Comparison of ENCODE assay signal across 9 cellular contexts in genomic region chr10:117860823-117861222, GRCh38.
A peak's percentile ranks its signal among the peaks of the same experiment; 100 is the strongest.
DNase-seq lines count a peak whose midpoint lies in the region; ATAC-seq and TF ChIP-seq lines count a peak whose summit lies in the region.
"Had no signal": no experiment of that assay in that cellular context is flagged by ENCODE, and none has a peak within 500 bp of the region (broad histone marks: within the 10 kb centered on the region; RNA-seq: fewer than 3 reads in every experiment).

No MANE protein-coding gene starts in this region.

- no peaks in the 10 kb centered on the region for H3K79me2 ChIP-seq in neural progenitor cell (ENCODE audit: low read depth)

- no peak overlapping the region for H2AFZ ChIP-seq in neural progenitor cell (replicated peaks)

- H3F3A ChIP-seq in neural progenitor cell (ENCODE audit: low read depth) = no peaks in the 10 kb centered on the region

- H3K27ac ChIP-seq in neural progenitor cell (no peak overlapping the region), tibial artery (no peak overlapping the region)

- H4K20me1 ChIP-seq in neural progenitor cell (ENCODE audit: low read depth) = no peaks in the 10 kb centered on the region

- ATAC-seq in natural killer cell treated with Interleukin-12 subunit alpha and Interleukin-12 subunit beta and Interleukin-15 and Interleukin-18, amount 100 ng/mL, for 72 hours = no peak

- intact Hi-C loops in tibial artery (cut with DNase I; ENCODE audit: low total_unique reads) = no loop called here

- H3K27me3 Mint-ChIP-seq in neural progenitor cell (ENCODE audit: insufficient read depth, low read depth) = peaks cover 4% of the 10 kb centered on the region
- H3K27me3 Mint-ChIP-seq in natural killer cell treated with Interleukin-12 subunit alpha and Interleukin-12 subunit beta and Interleukin-15 and Interleukin-18, amount 100 ng/mL, for 72 hours = peaks cover 12 to 30% of the 10 kb centered on the region in 2 donors

- no peak overlapping the region for H3K27ac Mint-ChIP-seq in neural progenitor cell
- no peak overlapping the region for H3K27ac Mint-ChIP-seq in natural killer cell treated with Interleukin-12 subunit alpha and Interleukin-12 subunit beta and Interleukin-15 and Interleukin-18, amount 100 ng/mL, for 72 hours
- H3K27ac Mint-ChIP-seq: B cell had no signal

- no peaks in the 10 kb centered on the region for H3K27me3 ChIP-seq in neural progenitor cell
- peaks cover 0 to 10% of the 10 kb centered on the region in 2 donors for H3K27me3 ChIP-seq in tibial artery

- TF ChIP-seq CTCF in neural progenitor cell (IDR thresholded peaks at IDR 0.05) (peak; percentile 57), tibial artery (IDR thresholded peaks at IDR 0.05) (no peak)

- no peak overlapping the region for H3K4me3 ChIP-seq in Jurkat, Clone E6-1 (ENCODE audit: low read length)
- H3K4me3 ChIP-seq in neural progenitor cell (no peak overlapping the region), tibial artery (no peak overlapping the region)

- H3K4me1 ChIP-seq in neural progenitor cell (no peaks in the 10 kb centered on the region), tibial artery (no peaks in the 10 kb centered on the region)

- no peak overlapping the region for H3K4me2 ChIP-seq in neural progenitor cell

- no peak overlapping the region for H3K4me3 Mint-ChIP-seq in neural progenitor cell
- no peak overlapping the region for H3K4me3 Mint-ChIP-seq in natural killer cell treated with Interleukin-12 subunit alpha and Interleukin-12 subunit beta and Interleukin-15 and Interleukin-18, amount 100 ng/mL, for 72 hours
- H3K4me3 Mint-ChIP-seq: B cell had no signal

- H3K36me3 ChIP-seq in neural progenitor cell = no peaks in the 10 kb centered on the region
- H3K36me3 ChIP-seq in tibial artery = no peaks in the 10 kb centered on the region

- H3K4me1 Mint-ChIP-seq in neural progenitor cell = no peaks in the 10 kb centered on the region
- H3K4me1 Mint-ChIP-seq in natural killer cell treated with Interleukin-12 subunit alpha and Interleukin-12 subunit beta and Interleukin-15 and Interleukin-18, amount 100 ng/mL, for 72 hours (ENCODE audit: low read depth in 2 of 2) = no peaks in the 10 kb centered on the region
- H3K4me1 Mint-ChIP-seq: B cell had no signal

- H3K9me3 ChIP-seq in neural progenitor cell (ENCODE audit: low read depth) (peaks cover 5% of the 10 kb centered on the region), tibial artery (no peaks in the 10 kb centered on the region)

- H3K9me3 Mint-ChIP-seq in neural progenitor cell = peaks cover 7% of the 10 kb centered on the region
- H3K9me3 Mint-ChIP-seq in natural killer cell treated with Interleukin-12 subunit alpha and Interleukin-12 subunit beta and Interleukin-15 and Interleukin-18, amount 100 ng/mL, for 72 hours = no peaks in the 10 kb centered on the region

- peak in 2 of 3 experiments; percentile 2 to 31 for DNase-seq in NCI-H1417 (lab: John Stamatoyannopoulos, UW)
- no peak for DNase-seq in NCI-H1417 treated with DMSO at 0.1 percent for 48 hours (lab: John Stamatoyannopoulos, UW)
- peak; percentile 48 for DNase-seq in Jurkat, Clone E6-1 (ENCODE audit: low read depth, low spot score)
- DNase-seq in astrocyte of the hippocampus (ENCODE audit: low read depth, low spot score) = peak; percentile 23
- peak; percentile 36 for DNase-seq in neural progenitor cell (ENCODE audit: low spot score)
- no peak for DNase-seq in hepatic stellate cell (ENCODE audit: low spot score)
- DNase-seq in tibial artery = no peak
- no peak for DNase-seq in natural killer cell treated with Interleukin-12 subunit alpha and Interleukin-12 subunit beta and Interleukin-15 and Interleukin-18, amount 100 ng/mL, for 72 hours (ENCODE audit: low spot score)

- H3K36me3 Mint-ChIP-seq in neural progenitor cell = no peaks in the 10 kb centered on the region
- H3K36me3 Mint-ChIP-seq in natural killer cell treated with Interleukin-12 subunit alpha and Interleukin-12 subunit beta and Interleukin-15 and Interleukin-18, amount 100 ng/mL, for 72 hours = no peaks in the 10 kb centered on the region

- H3K9ac ChIP-seq in neural progenitor cell = no peak overlapping the region

Comparison
In these comparisons a context has a peak if more than half of its experiments do, and no peak if none do; other contexts are left out.
1. DNase-seq: peak in NCI-H1417 (2 of 3), Jurkat, Clone E6-1 (single experiment), astrocyte of the hippocampus (single experiment) and neural progenitor cell (single experiment); none in NCI-H1417 treated with DMSO at 0.1 percent for 48 hours (single experiment), hepatic stellate cell (single experiment), tibial artery (0 of 2) and natural killer cell treated with Interleukin-12 subunit alpha and Interleukin-12 subunit beta and Interleukin-15 and Interleukin-18, amount 100 ng/mL, for 72 hours (single experiment).